ENCODE assay signal across 8 cellular contexts in the genomic region with DNA sequence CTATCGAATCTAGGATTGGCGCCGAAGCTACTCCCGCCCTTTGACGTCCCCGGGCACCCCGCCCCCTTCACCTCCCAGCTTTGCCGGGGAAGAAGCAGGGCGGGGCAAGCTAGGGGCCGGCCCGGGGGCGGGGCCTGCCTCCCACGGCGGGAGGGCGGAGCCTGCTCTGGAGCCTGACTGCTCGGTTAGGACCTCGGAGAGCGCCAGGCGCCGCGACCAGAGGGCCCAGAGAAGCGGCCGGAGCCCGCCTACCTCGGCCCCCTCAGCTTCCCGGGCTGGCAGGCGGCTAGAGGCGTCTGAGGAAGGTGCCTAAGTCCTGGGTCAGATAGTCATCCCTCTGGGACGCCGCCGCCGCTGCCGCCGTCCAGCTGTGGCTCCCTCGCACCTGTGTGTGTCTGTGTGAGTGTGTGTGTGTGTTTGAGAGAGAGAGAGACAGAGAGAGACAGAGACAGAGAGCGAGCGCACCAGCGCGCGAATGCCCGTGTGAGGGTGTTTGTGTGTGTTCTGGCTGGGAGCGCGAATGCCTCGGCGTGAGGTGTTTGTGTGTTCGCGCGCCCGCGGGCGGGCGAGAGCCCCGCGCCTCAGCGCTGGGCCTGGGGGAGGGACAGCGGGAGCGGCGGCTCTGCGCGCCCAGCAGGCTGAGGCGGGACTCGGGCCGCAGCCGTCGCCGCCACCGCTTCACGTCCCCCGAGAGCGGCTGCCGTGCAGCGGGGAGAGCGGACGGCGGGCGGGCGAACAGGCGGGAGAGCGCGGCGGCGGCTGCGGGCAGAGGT. TPM values are rescaled to one million over a fixed set of nuclear protein-coding genes. Genes with fewer than 3 reads are reported as not detected.
DNase-seq lines count a peak whose midpoint lies in the region; ATAC-seq, FAIRE-seq and TF ChIP-seq lines count a peak whose summit lies in the region.

TSS of gene STXBP5L (plus strand) at position 176 of the 773 bp plus-strand sequence. CDS start 1,374 bp downstream, outside the sequence.

- H3K4me3 ChIP-seq in endothelial cell of umbilical vein (replicated peaks in 1 of 3; ENCODE audit: insufficient read depth in 1 of 3, low read depth in 1 of 3, low read length in 3 of 3): peak within 1 kb of the TSS; percentile 5 to 60 (median 26)

- intact Hi-C loops in endothelial cell of umbilical vein (cut with micrococcal nuclease): loop anchor here (2.0 to 5.0 kb wide), 3 partner anchors 165 to 349 kb away; partner anchors contain the start of genes GTF2E1 and RABL3

- H3K27me3 ChIP-seq in endothelial cell of umbilical vein (ENCODE audit: control insufficient read depth in 2 of 2, insufficient read depth in 2 of 2, low read length in 2 of 2): peaks cover 15 to 33% of the 10 kb centered on the region in 2 experiments

- H4K20me1 ChIP-seq in endothelial cell of umbilical vein (replicated peaks; ENCODE audit: control insufficient read depth, extremely low read depth, insufficient read depth, low read length): peaks cover 2% of the 10 kb centered on the region

- peak; percentile 92 for ATAC-seq in HG02678 (IDR thresholded peaks at IDR 0.05; ENCODE audit: unreplicated experiment)

- peak within 1 kb of the TSS; percentile 70 for H3K4me2 ChIP-seq in endothelial cell of umbilical vein (ENCODE audit: insufficient read depth, low read length)

- peak in 4 of 6 experiments; percentile 2 to 18 (median 9) for DNase-seq in stimulated activated naive CD4-positive, alpha-beta T cell (lab: John Stamatoyannopoulos, UW)
- DNase-seq in stimulated activated naive CD4-positive, alpha-beta T cell treated with Interleukin-2 at 50 U/mL for 16 hours (lab: John Stamatoyannopoulos, UW): no peak
- DNase-seq in NCI-H1105 (lab: John Stamatoyannopoulos, UW) (peak; percentile 86), endothelial cell of umbilical vein (ENCODE audit: low read depth, low spot score) (peak; percentile 83), midbrain (lab: John Stamatoyannopoulos, UW) (peak; percentile 75)
- peak; percentile 46 for DNase-seq in activated CD4-positive, alpha-beta T cell treated with anti-CD3 and anti-CD28 coated beads, Interleukin-2, amount 10 ng/mL, durations not matched to agents 7 days and 5 days
- DNase-seq in stimulated activated CD8-positive, alpha-beta memory T cell treated with anti-CD3 and anti-CD28 coated beads, Interleukin-4, amount 100 ng/mL, for 48 hours: peak; percentile 82

- H3K9ac ChIP-seq in endothelial cell of umbilical vein (replicated peaks; ENCODE audit: extremely low read depth, insufficient read depth, low read length): no peak within 1 kb of the TSS

- no peaks in the 10 kb centered on the region for H3K36me3 Mint-ChIP-seq in activated CD4-positive, alpha-beta T cell treated with anti-CD3 and anti-CD28 coated beads, Interleukin-2, amount 10 ng/mL, durations not matched to agents 7 days and 5 days (ENCODE audit: low read depth)

- H3K27ac Mint-ChIP-seq in activated CD4-positive, alpha-beta T cell treated with anti-CD3 and anti-CD28 coated beads, Interleukin-2, amount 10 ng/mL, durations not matched to agents 7 days and 5 days: no peak within 1 kb of the TSS

- no peak within 1 kb of the TSS for H3K27ac ChIP-seq in endothelial cell of umbilical vein (ENCODE audit: insufficient read depth, low read depth, low read length)

- no peaks in the 10 kb centered on the region for H3K79me2 ChIP-seq in endothelial cell of umbilical vein (ENCODE audit: control insufficient read depth, insufficient read depth, low read length)

- no peaks in the 10 kb centered on the region for H3K9me1 ChIP-seq in endothelial cell of umbilical vein (replicated peaks; ENCODE audit: control insufficient read depth, extremely low read depth, insufficient read depth, low read length)

- peak within 1 kb of the TSS; percentile 83 for H2AFZ ChIP-seq in endothelial cell of umbilical vein (ENCODE audit: low read depth, low read length)

- CTCF ChIA-PET in activated CD4-positive, alpha-beta T cell treated with anti-CD3 and anti-CD28 coated beads, Interleukin-2, amount 10 ng/mL, durations not matched to agents 7 days and 5 days (lab: Charles Lee): no interaction called here
- CTCF ChIA-PET in endothelial cell of umbilical vein (lab: Charles Lee): no interaction called here

- H3K36me3 ChIP-seq in endothelial cell of umbilical vein (ENCODE audit: control insufficient read depth in 2 of 2, extremely low read depth in 1 of 2, insufficient read depth in 2 of 2, low read length in 2 of 2): no peaks in the 10 kb centered on the region

- POLR2A ChIA-PET in activated CD4-positive, alpha-beta T cell treated with anti-CD3 and anti-CD28 coated beads, Interleukin-2, amount 10 ng/mL, durations not matched to agents 7 days and 5 days (lab: Charles Lee): no interaction called here
- POLR2A ChIA-PET in endothelial cell of umbilical vein (lab: Charles Lee): no interaction called here

- H3K4me1 Mint-ChIP-seq in activated CD4-positive, alpha-beta T cell treated with anti-CD3 and anti-CD28 coated beads, Interleukin-2, amount 10 ng/mL, durations not matched to agents 7 days and 5 days: peaks cover 13% of the 10 kb centered on the region

- no TSS peak for BruUV-seq in endothelial cell of umbilical vein (replicated peaks; lab: Mats Ljungman, UMichigan)

- no peak for TF ChIP-seq CTCF in endothelial cell of umbilical vein (IDR thresholded peaks at IDR 0.05; ENCODE audit: extremely low read depth in 1 of 2, insufficient read depth in 1 of 2, low read depth in 1 of 2, low read length in 2 of 2)

- no peaks in the 10 kb centered on the region for H3K9me3 ChIP-seq in endothelial cell of umbilical vein (replicated peaks; ENCODE audit: control insufficient read depth, insufficient read depth, low read length)

- H3K4me3 Mint-ChIP-seq in activated CD4-positive, alpha-beta T cell treated with anti-CD3 and anti-CD28 coated beads, Interleukin-2, amount 10 ng/mL, durations not matched to agents 7 days and 5 days: peak within 1 kb of the TSS; percentile 53

- H3K9me3 Mint-ChIP-seq in activated CD4-positive, alpha-beta T cell treated with anti-CD3 and anti-CD28 coated beads, Interleukin-2, amount 10 ng/mL, durations not matched to agents 7 days and 5 days: no peaks in the 10 kb centered on the region

- FAIRE-seq in endothelial cell of umbilical vein (lab: Jason Lieb, UNC): peak; percentile 89

- dilution Hi-C loops in endothelial cell of umbilical vein (cut with MboI; ENCODE audit: extremely low pct_ligation_motif_present, low sequenced_read_pairs): no loop called here

- no peak for TF ChIP-seq POLR2A in endothelial cell of umbilical vein (IDR thresholded peaks at IDR 0.05; ENCODE audit: low read depth, low read length)

- peaks cover 47% of the 10 kb centered on the region for H3K27me3 Mint-ChIP-seq in activated CD4-positive, alpha-beta T cell treated with anti-CD3 and anti-CD28 coated beads, Interleukin-2, amount 10 ng/mL, durations not matched to agents 7 days and 5 days

- peaks cover 9% of the 10 kb centered on the region for H3K4me1 ChIP-seq in endothelial cell of umbilical vein (ENCODE audit: control insufficient read depth, extremely low read depth, insufficient read depth, low read length)

TF ChIP-seq in endothelial cell of umbilical vein, 7 proteins besides CTCF, POLR2A, EP300 and RAD21:
- TF ChIP-seq MYC (IDR thresholded peaks at IDR 0.05; ENCODE audit: low read depth, low read length) (no peak), JUN (IDR thresholded peaks at IDR 0.05; ENCODE audit: borderline replicate concordance, insufficient read depth, insufficient read length, low read depth) (no peak), FOS (IDR thresholded peaks at IDR 0.05; ENCODE audit: borderline replicate concordance, insufficient read depth, low read length) (no peak), MAX (IDR thresholded peaks at IDR 0.05; ENCODE audit: insufficient read depth, insufficient read length) (no peak), EZH2 (IDR thresholded peaks at IDR 0.05; ENCODE audit: borderline replicate concordance, low read depth, low read length, severe bottlenecking) (peak; percentile 43), POLR2AphosphoS5 (IDR thresholded peaks at IDR 0.05; ENCODE audit: insufficient read depth, low read depth, low read length) (no peak)

RNA-seq across cellular contexts. Expression of gene STXBP5L, which starts in this region (rescaled TPM):
- not detected for total RNA-seq in activated CD4-positive, alpha-beta T cell treated with anti-CD3 and anti-CD28 coated beads, Interleukin-2, amount 10 ng/mL, durations not matched to agents 7 days and 5 days
- not detected in 2 replicates for total RNA-seq in endothelial cell of umbilical vein
- not detected in 2 replicates for polyA plus RNA-seq in endothelial cell of umbilical vein
- not detected in 2 replicates for polyA plus RNA-seq in endothelial cell of umbilical vein (2011; cell fraction: cytosol; rRNA removed)
- polyA plus RNA-seq in endothelial cell of umbilical vein (2011; cell fraction: nucleus; rRNA removed): not detected in 2 replicates
- polyA plus RNA-seq in endothelial cell of umbilical vein (2012): 0.01 TPM in 1 of 2 replicates, not detected in the other
- polyA minus RNA-seq in endothelial cell of umbilical vein: not detected in 2 replicates
- polyA minus RNA-seq in endothelial cell of umbilical vein (2011; cell fraction: cytosol; rRNA and poly(A)+ RNA removed): not detected
- polyA minus RNA-seq in endothelial cell of umbilical vein (2011; cell fraction: nucleus; rRNA and poly(A)+ RNA removed): not detected in 2 replicates

Comparison
In these comparisons a context has a peak if more than half of its experiments do, and no peak if none do; other contexts are left out.
1. Peak in DNase-seq in activated CD4-positive, alpha-beta T cell treated with anti-CD3 and anti-CD28 coated beads, Interleukin-2, amount 10 ng/mL, durations not matched to agents 7 days and 5 days; RNA of the gene not detected or under 1 TPM.
2. Peak in DNase-seq, H3K4me3 ChIP-seq and H3K4me2 ChIP-seq in endothelial cell of umbilical vein; RNA of the gene not detected or under 1 TPM.